ENCODE assay signal across 8 cellular contexts in genomic region chr10:125521721-125522680, GRCh38.
A peak's percentile ranks its signal among the peaks of the same experiment; 100 is the strongest.
DNase-seq lines count a peak whose midpoint lies in the region; ATAC-seq, FAIRE-seq and TF ChIP-seq lines count a peak whose summit lies in the region.

No MANE protein-coding gene starts in this region.

- ATAC-seq in DND-41 (ENCODE audit: insufficient read depth, low read depth) (peak; percentile 75), GM19455 (IDR thresholded peaks at IDR 0.05; ENCODE audit: unreplicated experiment) (peak; percentile 76)

- H2AK5ac ChIP-seq in H1 (ENCODE audit: low read depth, low read length) = 0 out of 2 replicates have a peak overlapping the region, but pooled peaks have one; percentile 72

- H3K23me2 ChIP-seq in H1 (ENCODE audit: low read depth, low read length) = no peaks in the 10 kb centered on the region

- no peak overlapping the region for H3K56ac ChIP-seq in H1 (replicated peaks; ENCODE audit: insufficient read length, low read depth, low read length)

- DNase-seq in DND-41 = peak; percentile 52
- DNase-seq in LNCaP clone FGC (ENCODE audit: low read depth) = no peak
- peak; percentile 77 to 96 for DNase-seq in H1 (ENCODE audit: low read depth in 1 of 2, low spot score in 2 of 2)
- peak; percentile 0 for DNase-seq in stimulated activated CD8-positive, alpha-beta memory T cell treated with anti-CD3 and anti-CD28 coated beads, Interleukin-4, amount 100 ng/mL, for 24 hours (ENCODE audit: low read depth)
- no peak for DNase-seq in small intestine
- no peak for DNase-seq in NCI-H2196 (lab: John Stamatoyannopoulos, UW; ENCODE audit: unreplicated experiment)
- DNase-seq in ecto neural progenitor cell (ENCODE audit: low spot score) = no peak

- POLR2A ChIA-PET in H1 (lab: Charles Lee; ENCODE audit: partially characterized antibody) = no interaction called here

- CTCF ChIA-PET in H1 (lab: Charles Lee; ENCODE audit: partially characterized antibody) = interaction anchor here (0.6 to 2.7 kb wide), 37 partner anchors 9 to 769 kb away, joined by 3 to 16 read pairs (median 3); no protein-coding TSS in a partner anchor

- H2BK12ac ChIP-seq in H1 (ENCODE audit: low read depth, low read length) = 0 out of 2 replicates have a peak overlapping the region, but pooled peaks have one; percentile 55

- no peak overlapping the region for H2BK15ac ChIP-seq in H1 (ENCODE audit: low read length)

- H3K27ac ChIP-seq in DND-41 (ENCODE audit: low read length) (no peak overlapping the region), H1 (ENCODE audit: low read depth, low read length) (no peak overlapping the region), small intestine (ENCODE audit: low read depth in 1 of 2, low read length in 1 of 2) (no peak overlapping the region)

- H4K20me1 ChIP-seq in DND-41 (ENCODE audit: insufficient read depth, low read length) (no peaks in the 10 kb centered on the region), H1 (replicated peaks in 1 of 2; ENCODE audit: control insufficient read depth in 1 of 2, insufficient read depth in 2 of 2, low read length in 2 of 2) (no peaks in the 10 kb centered on the region)

- TF ChIP-seq RAD21 in H1 (IDR thresholded peaks at IDR 0.05 in 1 of 2, conservative IDR thresholded peaks at IDR 0.05 in 1 of 2; ENCODE audit: low read depth in 2 of 2, low read length in 2 of 2) = peak; percentile 59 to 72

- no peak overlapping the region for H4K5ac ChIP-seq in H1 (ENCODE audit: insufficient read length, low read depth, low read length)

- WGBS in H1 (ENCODE audit: extremely low coverage in 1 of 2, insufficient coverage in 1 of 2, insufficient read length in 1 of 2, insufficient replicate concordance in 2 of 2, low coverage in 1 of 2, low lambda C conversion rate in 2 of 2, missing lambda C conversion rate in 1 of 2), 2 experiments = 58% methylated on average over 16 of the region's 17 CpGs; no CpG with 5 or more reads in 1 of the 2 experiments
- WGBS in small intestine, 3 donors = 54 to 60% (median 56%) methylated on average over 17 of the region's 17 CpGs

- no peak overlapping the region for H3K14ac ChIP-seq in H1 (ENCODE audit: insufficient read length)

- H2BK5ac ChIP-seq in H1 (ENCODE audit: low read depth, low read length) = no peak overlapping the region

- H3K9me3 ChIP-seq in DND-41 (ENCODE audit: insufficient read depth, low read length, severe bottlenecking) = no peaks in the 10 kb centered on the region
- peaks cover 6 to 15% of the 10 kb centered on the region in 2 experiments; a peak in 3 of 4 replicates for H3K9me3 ChIP-seq in H1 (ENCODE audit: insufficient read depth in 2 of 2, low read depth in 1 of 2, low read length in 1 of 2)
- H3K9me3 ChIP-seq in small intestine (ENCODE audit: control insufficient read depth, low read depth) = no peaks in the 10 kb centered on the region

- no peak for TF ChIP-seq POLR2A in H1 (IDR thresholded peaks at IDR 0.05; ENCODE audit: control extremely low read depth in 1 of 2, low read depth in 2 of 2, low read length in 2 of 2)

- no peak overlapping the region for H3K4me2 ChIP-seq in DND-41 (ENCODE audit: insufficient read depth, low read length)
- H3K4me2 ChIP-seq in H1 (ENCODE audit: insufficient read depth in 1 of 2, low read depth in 2 of 2, low read length in 2 of 2) = no peak overlapping the region

- H3K79me2 ChIP-seq in DND-41 (ENCODE audit: insufficient read depth, low read length) = no peaks in the 10 kb centered on the region
- H3K79me2 ChIP-seq in H1 (ENCODE audit: control insufficient read depth in 1 of 2, insufficient read depth in 2 of 2, low read length in 2 of 2) = no peaks in the 10 kb centered on the region

- no peak overlapping the region for H4K91ac ChIP-seq in H1 (replicated peaks; ENCODE audit: insufficient read length, low read length)

- H2BK120ac ChIP-seq in H1 (replicated peaks; ENCODE audit: low read depth, low read length) = no peak overlapping the region

- H3K4me1 ChIP-seq in DND-41 (ENCODE audit: insufficient read depth, low read length) (no peaks in the 10 kb centered on the region), H1 (replicated peaks in 1 of 4; ENCODE audit: control insufficient read depth in 3 of 4, insufficient read depth in 4 of 4, low read length in 3 of 4) (no peaks in the 10 kb centered on the region), small intestine (ENCODE audit: control insufficient read depth in 2 of 2, insufficient read depth in 1 of 2, low read depth in 1 of 2, low read length in 1 of 2) (no peaks in the 10 kb centered on the region)

- no peak overlapping the region for H3K9ac ChIP-seq in DND-41 (ENCODE audit: low read depth, low read length)
- no peak overlapping the region for H3K9ac ChIP-seq in H1 (replicated peaks in 1 of 4; ENCODE audit: extremely low read depth in 1 of 4, low read depth in 3 of 4, low read length in 3 of 4)

- H3K4me3 ChIP-seq in DND-41 (ENCODE audit: low read depth in 1 of 2, low read length in 2 of 2) (no peak overlapping the region), LNCaP clone FGC (ENCODE audit: low read depth, low read length) (no peak overlapping the region), H1 (ENCODE audit: extremely low read depth in 1 of 4, insufficient read depth in 2 of 4, low read depth in 3 of 4, low read length in 4 of 4) (no peak overlapping the region), small intestine (ENCODE audit: low read depth in 1 of 2, low read length in 2 of 2) (no peak overlapping the region)

- TF ChIP-seq EP300 in H1 (IDR thresholded peaks at IDR 0.05; ENCODE audit: borderline replicate concordance in 1 of 2, low read depth in 2 of 2, low read length in 2 of 2) = no peak

- no peaks in the 10 kb centered on the region for H3K79me1 ChIP-seq in H1 (ENCODE audit: low read depth, low read length)

- H2AFZ ChIP-seq in DND-41 (ENCODE audit: low read depth, low read length) (no peak overlapping the region), H1 (ENCODE audit: low read length) (no peak overlapping the region)

- no peak overlapping the region for H3K23ac ChIP-seq in H1 (ENCODE audit: insufficient read length)

- TF ChIP-seq CTCF in DND-41 (IDR thresholded peaks at IDR 0.05; ENCODE audit: borderline replicate concordance, extremely low read depth, low read length, poor library complexity, severe bottlenecking) (peak; percentile 77), LNCaP clone FGC (IDR thresholded peaks at IDR 0.05; ENCODE audit: control insufficient read depth, extremely low read depth, insufficient read depth) (peak; percentile 33), H1 (IDR thresholded peaks at IDR 0.05; ENCODE audit: control extremely low read depth in 1 of 3, insufficient read depth in 1 of 3, low read depth in 1 of 3, low read length in 3 of 3) (peak; percentile 69 to 96 (median 95))

- no peak overlapping the region for H3K4ac ChIP-seq in H1 (replicated peaks; ENCODE audit: insufficient read length, low read depth, low read length)

- peak; percentile 36 for FAIRE-seq in H1 (lab: Jason Lieb, UNC)
- FAIRE-seq in small intestine (lab: Jason Lieb, UNC) = no peak

- no peak overlapping the region for H2BK20ac ChIP-seq in H1 (ENCODE audit: low read length)

- H3K18ac ChIP-seq in H1 (ENCODE audit: extremely low read depth, low read length) = no peak overlapping the region

- H4K8ac ChIP-seq in H1 (ENCODE audit: extremely low read depth, insufficient read depth, low read length) = no peak overlapping the region

- no peaks in the 10 kb centered on the region for H3K36me3 ChIP-seq in DND-41 (ENCODE audit: insufficient read depth, low read length)
- H3K36me3 ChIP-seq in H1 (ENCODE audit: control insufficient read depth in 2 of 4, insufficient read depth in 4 of 4, low read length in 3 of 4) = no peaks in the 10 kb centered on the region
- H3K36me3 ChIP-seq in small intestine (ENCODE audit: control insufficient read depth in 2 of 2, insufficient read depth in 2 of 2, low read length in 2 of 2) = no peaks in the 10 kb centered on the region

- no peaks in the 10 kb centered on the region for H3K27me3 ChIP-seq in DND-41 (ENCODE audit: insufficient read depth, low read length, poor library complexity)
- no peaks in the 10 kb centered on the region for H3K27me3 ChIP-seq in H1 (replicated peaks in 1 of 4; ENCODE audit: control insufficient read depth in 3 of 4, extremely low read depth in 1 of 4, insufficient read depth in 3 of 4, low read length in 3 of 4)
- no peaks in the 10 kb centered on the region for H3K27me3 ChIP-seq in small intestine (ENCODE audit: control insufficient read depth in 2 of 2, insufficient read depth in 2 of 2, low read length in 2 of 2)

TF ChIP-seq in H1, 55 proteins besides CTCF, POLR2A, EP300 and RAD21 (continues in another document):
- TF ChIP-seq EZH2 (IDR thresholded peaks at IDR 0.05; ENCODE audit: low read depth, low read length, severe bottlenecking) = no peak
- TF ChIP-seq TAF7 (optimal IDR thresholded peaks at IDR 0.05; ENCODE audit: borderline replicate concordance, low read depth, low read length) = no peak
- TF ChIP-seq KDM5A (IDR thresholded peaks at IDR 0.05; ENCODE audit: low read length) = no peak
- TF ChIP-seq, protein P1, sequence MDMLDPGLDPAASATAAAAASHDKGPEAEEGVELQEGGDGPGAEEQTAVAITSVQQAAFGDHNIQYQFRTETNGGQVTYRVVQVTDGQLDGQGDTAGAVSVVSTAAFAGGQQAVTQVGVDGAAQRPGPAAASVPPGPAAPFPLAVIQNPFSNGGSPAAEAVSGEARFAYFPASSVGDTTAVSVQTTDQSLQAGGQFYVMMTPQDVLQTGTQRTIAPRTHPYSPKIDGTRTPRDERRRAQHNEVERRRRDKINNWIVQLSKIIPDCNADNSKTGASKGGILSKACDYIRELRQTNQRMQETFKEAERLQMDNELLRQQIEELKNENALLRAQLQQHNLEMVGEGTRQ (IDR thresholded peaks at IDR 0.05; ENCODE audit: low read length) = peak; percentile 36; the same call in 1 of the 2 replicates
- no peak for TF ChIP-seq TAF1 (IDR thresholded peaks at IDR 0.05; ENCODE audit: low read depth, low read length)
- TF ChIP-seq EGR1 (IDR thresholded peaks at IDR 0.05; ENCODE audit: borderline replicate concordance, low read depth, low read length) = peak; percentile 14; the same call in 1 of the 2 replicates
- TF ChIP-seq SP1 (IDR thresholded peaks at IDR 0.05; ENCODE audit: low read depth, low read length) = no peak
- no peak for TF ChIP-seq MAFK (IDR thresholded peaks at IDR 0.05; ENCODE audit: low read depth, low read length)
- TF ChIP-seq YY1 (IDR thresholded peaks at IDR 0.05; ENCODE audit: low read depth, low read length) = no peak
- no peak for TF ChIP-seq ZNF274 (IDR thresholded peaks at IDR 0.05; ENCODE audit: borderline replicate concordance, extremely low read depth, low read length)
- no peak for TF ChIP-seq CBX8 (IDR thresholded peaks at IDR 0.05; ENCODE audit: borderline replicate concordance, low read depth, low read length)
- no peak for TF ChIP-seq SIRT6 (IDR thresholded peaks at IDR 0.05; ENCODE audit: low read length)
- TF ChIP-seq HDAC2 (IDR thresholded peaks at IDR 0.05; ENCODE audit: borderline replicate concordance in 1 of 2, low read depth in 2 of 2, low read length in 2 of 2) = 0 out of 4 replicates have a peak, but pooled peaks of 1 of the 2 experiments have one; percentile 41
- TF ChIP-seq BRCA1 (IDR thresholded peaks at IDR 0.05; ENCODE audit: low read depth, low read length) = no peak
- TF ChIP-seq SRF (IDR thresholded peaks at IDR 0.05; ENCODE audit: low read depth, low read length) = no peak
- TF ChIP-seq TBP (IDR thresholded peaks at IDR 0.05; ENCODE audit: low read depth, low read length) = no peak

Comparison
In these comparisons a context has a peak if more than half of its experiments do, and no peak if none do; other contexts are left out.
1. DNase-seq: peak in DND-41 (single experiment), H1 (2 of 2) and stimulated activated CD8-positive, alpha-beta memory T cell treated with anti-CD3 and anti-CD28 coated beads, Interleukin-4, amount 100 ng/mL, for 24 hours (single experiment); none in LNCaP clone FGC (single experiment), small intestine (single experiment), NCI-H2196 (single experiment) and ecto neural progenitor cell (single experiment).
2. CTCF ChIP-seq: peak in every context shown above with its lines; median percentile 95 in H1; 77 in DND-41; 33 in LNCaP clone FGC.